ENCODE assay signal across 13 cellular contexts in the genomic region with DNA sequence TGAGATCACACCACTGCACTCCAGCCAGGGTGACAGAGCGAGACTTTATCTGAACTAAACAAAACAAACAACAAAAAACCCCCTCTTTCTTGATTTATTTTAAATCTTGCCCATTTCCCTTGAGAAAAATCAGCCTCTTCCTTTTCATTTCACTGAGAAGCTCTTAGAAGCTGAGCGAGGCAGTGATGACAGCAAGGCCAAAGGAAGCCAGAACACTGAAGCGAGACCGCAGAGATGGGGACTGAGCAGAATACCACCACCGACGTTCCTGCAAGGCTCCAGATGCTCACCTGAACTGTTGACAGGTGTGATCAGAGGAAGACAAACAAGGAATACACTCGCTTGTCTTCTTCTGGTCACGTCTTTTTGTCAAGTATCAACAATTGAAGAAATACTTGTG. TPM values are rescaled to one million over a fixed set of nuclear protein-coding genes. Genes with fewer than 3 reads are reported as not detected.
"Had no signal": no experiment of that assay in that cellular context is flagged by ENCODE, and none has a peak within 500 bp of the region (broad histone marks: within the 10 kb centered on the region; RNA-seq: fewer than 3 reads in every experiment).

No MANE protein-coding gene starts in this region.

- H3K27ac ChIP-seq: esophagus muscularis mucosa, left lung, upper lobe of left lung had no signal

- H3K36me3 ChIP-seq: esophagus muscularis mucosa, left lung, upper lobe of left lung had no signal

- ATAC-seq: left lung; mucosa of descending colon; naive thymus-derived CD8-positive, alpha-beta T cell had no signal

- DNase-seq: activated CD4-positive, alpha-beta T cell treated with anti-CD3 and anti-CD28 coated beads for 4 hours; hippocampal formation; left lung; mammary epithelial cell; mucosa of descending colon; naive thymus-derived CD8-positive, alpha-beta T cell; nucleus accumbens; stimulated activated CD4-positive, alpha-beta T cell treated with anti-CD3 and anti-CD28 coated beads, Interleukin-2, amount 100 ng/mL, for 48 hours; stimulated activated naive CD4-positive, alpha-beta T cell treated with Interleukin-2 at 50 U/mL for 16 hours; upper lobe of left lung had no signal

- H3K9me3 ChIP-seq: left lung, mucosa of descending colon, upper lobe of left lung had no signal

- H3K4me3 ChIP-seq: esophagus muscularis mucosa, left lung, mucosa of descending colon, upper lobe of left lung had no signal

- FAIRE-seq: colon, keratinocyte had no signal

- H3K27me3 ChIP-seq: esophagus muscularis mucosa, left lung, upper lobe of left lung had no signal

RNA-seq across cellular contexts. Expression of a gene that starts 30.5 kb away (rescaled TPM):
- total RNA-seq: mammary epithelial cell had no signal
- polyA plus RNA-seq: keratinocyte, mammary epithelial cell had no signal
